1 cellular context compared by ENCODE assay signal in genomic region chr5:180067986-180068385, GRCh38.
TF ChIP-seq lines count a peak whose summit lies in the region.

No MANE protein-coding gene starts in this region.

TF ChIP-seq in K562, 482 proteins besides CTCF, POLR2A, EP300 and RAD21 (continued from another document):
- TF ChIP-seq BCLAF1 (IDR thresholded peaks at IDR 0.05; ENCODE audit: borderline replicate concordance in 1 of 2, control insufficient read depth in 1 of 2, low read depth in 2 of 2, low read length in 1 of 2) (no peak), SIN3B (IDR thresholded peaks at IDR 0.05; ENCODE audit: low read depth) (no peak), ETS2 (tag; IDR thresholded peaks at IDR 0.05; ENCODE audit: borderline replicate concordance, poor library complexity, severe bottlenecking) (no peak), ZNF124 (CRISPR knock-in tag; IDR thresholded peaks at IDR 0.05) (no peak), PPARD (CRISPR knock-in tag; IDR thresholded peaks at IDR 0.05) (no peak), POLR2AphosphoS5 (IDR thresholded peaks at IDR 0.05; ENCODE audit: control insufficient read depth, insufficient read depth, low read depth, low read length) (no peak)
